20 cellular contexts compared by ENCODE assay signal in genomic region chr3:193499801-193500485, GRCh38. TPM values are rescaled to one million over a fixed set of nuclear protein-coding genes. Genes with fewer than 3 reads are reported as not detected.
"Had no signal": no experiment of that assay in that cellular context is flagged by ENCODE, and none has a peak within 500 bp of the region (broad histone marks: within the 10 kb centered on the region; RNA-seq: fewer than 3 reads in every experiment).

No MANE protein-coding gene starts in this region.

- H3K36me3 ChIP-seq: esophagus muscularis mucosa, gastrocnemius medialis, neural progenitor cell, prostate gland had no signal

- DNase-seq: activated CD4-positive, alpha-beta memory T cell treated with anti-CD3 and anti-CD28 coated beads for 36 hours; activated CD4-positive, alpha-beta T cell treated with anti-CD3 and anti-CD28 coated beads for 48 hours; activated effector memory CD4-positive, alpha-beta T cell treated with Interleukin-2 at 50 U/mL for 16 hours; activated naive CD4-positive, alpha-beta T cell treated with anti-CD3 and anti-CD28 coated beads for 36 hours; activated naive CD8-positive, alpha-beta T cell treated with anti-CD3 and anti-CD28 coated beads, Interleukin-2, amount 10 ng/mL, durations not matched to agents 7 days and 5 days; activated T-cell treated with anti-CD3 and anti-CD28 coated beads, Interleukin-2, amount 50 U/mL, for 72 hours; amygdala; dermis blood vessel endothelial cell; effector CD8-positive, alpha-beta T cell; gastrocnemius medialis; hypothalamus; naive thymus-derived CD8-positive, alpha-beta T cell; stimulated activated CD4-positive, alpha-beta T cell treated with anti-CD3 and anti-CD28 coated beads, Interleukin-4, amount 100 ng/mL, for 24 hours; stimulated activated naive CD4-positive, alpha-beta T cell treated with Interleukin-2 at 50 U/mL for 16 hours had no signal

- H3K27me3 Mint-ChIP-seq: activated CD4-positive, alpha-beta memory T cell treated with anti-CD3 and anti-CD28 coated beads for 36 hours; activated naive CD8-positive, alpha-beta T cell treated with anti-CD3 and anti-CD28 coated beads, Interleukin-2, amount 10 ng/mL, durations not matched to agents 7 days and 5 days had no signal

- H3K4me3 Mint-ChIP-seq: activated CD4-positive, alpha-beta memory T cell treated with anti-CD3 and anti-CD28 coated beads for 36 hours; activated naive CD4-positive, alpha-beta T cell treated with anti-CD3 and anti-CD28 coated beads for 36 hours; activated naive CD8-positive, alpha-beta T cell treated with anti-CD3 and anti-CD28 coated beads, Interleukin-2, amount 10 ng/mL, durations not matched to agents 7 days and 5 days; activated T-cell treated with anti-CD3 and anti-CD28 coated beads, Interleukin-2, amount 50 U/mL, for 72 hours; mesothelial cell of epicardium; naive thymus-derived CD8-positive, alpha-beta T cell; neural progenitor cell had no signal

- H3K4me1 ChIP-seq: esophagus muscularis mucosa, neural progenitor cell, prostate gland had no signal

- H2AFZ ChIP-seq: neural progenitor cell had no signal

- H3K9me3 Mint-ChIP-seq: activated CD4-positive, alpha-beta memory T cell treated with anti-CD3 and anti-CD28 coated beads for 36 hours; activated naive CD4-positive, alpha-beta T cell treated with anti-CD3 and anti-CD28 coated beads for 36 hours; activated naive CD8-positive, alpha-beta T cell treated with anti-CD3 and anti-CD28 coated beads, Interleukin-2, amount 10 ng/mL, durations not matched to agents 7 days and 5 days; activated T-cell treated with anti-CD3 and anti-CD28 coated beads, Interleukin-2, amount 50 U/mL, for 72 hours; naive thymus-derived CD8-positive, alpha-beta T cell; neural progenitor cell had no signal

- ATAC-seq: activated T-cell treated with anti-CD3 and anti-CD28 coated beads, Interleukin-2, amount 50 U/mL, for 72 hours; gastrocnemius medialis; naive thymus-derived CD8-positive, alpha-beta T cell had no signal

- H3K9me3 ChIP-seq: esophagus muscularis mucosa, gastrocnemius medialis, prostate gland had no signal

- H3K4me1 Mint-ChIP-seq: activated naive CD8-positive, alpha-beta T cell treated with anti-CD3 and anti-CD28 coated beads, Interleukin-2, amount 10 ng/mL, durations not matched to agents 7 days and 5 days; neural progenitor cell had no signal

- H3K36me3 Mint-ChIP-seq: activated CD4-positive, alpha-beta memory T cell treated with anti-CD3 and anti-CD28 coated beads for 36 hours; activated naive CD8-positive, alpha-beta T cell treated with anti-CD3 and anti-CD28 coated beads, Interleukin-2, amount 10 ng/mL, durations not matched to agents 7 days and 5 days; mesothelial cell of epicardium; neural progenitor cell had no signal

- H3K4me3 ChIP-seq: esophagus muscularis mucosa, gastrocnemius medialis, neural progenitor cell, prostate gland had no signal

- H3K27me3 ChIP-seq: esophagus muscularis mucosa, gastrocnemius medialis, neural progenitor cell had no signal

- H3K4me2 ChIP-seq: neural progenitor cell had no signal

- H3K27ac Mint-ChIP-seq: activated CD4-positive, alpha-beta memory T cell treated with anti-CD3 and anti-CD28 coated beads for 36 hours; activated naive CD4-positive, alpha-beta T cell treated with anti-CD3 and anti-CD28 coated beads for 36 hours; activated naive CD8-positive, alpha-beta T cell treated with anti-CD3 and anti-CD28 coated beads, Interleukin-2, amount 10 ng/mL, durations not matched to agents 7 days and 5 days; activated T-cell treated with anti-CD3 and anti-CD28 coated beads, Interleukin-2, amount 50 U/mL, for 72 hours; mesothelial cell of epicardium; naive thymus-derived CD8-positive, alpha-beta T cell; neural progenitor cell had no signal

- H3K27ac ChIP-seq: esophagus muscularis mucosa, gastrocnemius medialis, neural progenitor cell, prostate gland had no signal

RNA-seq across cellular contexts. Expression of gene ATP13A4, which starts 54.8 kb away (rescaled TPM):
- total RNA-seq: cardiac septum, dermis blood vessel endothelial cell, osteoblast had no signal
